In genomic region chr17:81651692-81652091, GRCh38 we compare ENCODE assay signal across 9 cellular contexts. TPM values are rescaled to one million over a fixed set of nuclear protein-coding genes. Genes with fewer than 3 reads are reported as not detected.
DNase-seq lines count a peak whose midpoint lies in the region; ATAC-seq and TF ChIP-seq lines count a peak whose summit lies in the region.
"Had no signal": no experiment of that assay in that cellular context is flagged by ENCODE, and none has a peak within 500 bp of the region (broad histone marks: within the 10 kb centered on the region; RNA-seq: fewer than 3 reads in every experiment).

No MANE protein-coding gene starts in this region.

- H3F3A ChIP-seq in neural progenitor cell (ENCODE audit: low read depth), result no peaks in the 10 kb centered on the region

- no peaks in the 10 kb centered on the region for H3K36me3 ChIP-seq in brain microvascular endothelial cell (replicated peaks)
- H3K36me3 ChIP-seq in neural progenitor cell, result no peaks in the 10 kb centered on the region

- H3K27ac ChIP-seq in brain microvascular endothelial cell, result no peak overlapping the region
- no peak overlapping the region for H3K27ac ChIP-seq in neural progenitor cell

- no peaks in the 10 kb centered on the region for H3K79me2 ChIP-seq in neural progenitor cell (ENCODE audit: low read depth)

- no peaks in the 10 kb centered on the region for H3K4me1 ChIP-seq in neural progenitor cell

- TF ChIP-seq CTCF in brain microvascular endothelial cell (IDR thresholded peaks at IDR 0.05; ENCODE audit: low read depth, low read length, missing control alignments) (no peak), neural progenitor cell (IDR thresholded peaks at IDR 0.05) (no peak)

- in situ Hi-C loops in brain microvascular endothelial cell (cut with HindIII; ENCODE audit: low pct_ligation_motif_present, low sequenced_read_pairs), result no loop called here

- ATAC-seq in HG02870 (IDR thresholded peaks at IDR 0.05; ENCODE audit: unreplicated experiment) (no peak), GM18502 (IDR thresholded peaks at IDR 0.05; ENCODE audit: poor library complexity, unreplicated experiment) (no peak)
- ATAC-seq: left colon had no signal

- no peaks in the 10 kb centered on the region for H3K9me3 ChIP-seq in neural progenitor cell (ENCODE audit: low read depth)

- H4K20me1 ChIP-seq in neural progenitor cell (ENCODE audit: low read depth), result no peaks in the 10 kb centered on the region

- H3K4me3 Mint-ChIP-seq in neural progenitor cell, result peak overlapping the region; percentile 4

- no peak overlapping the region for H3K4me3 ChIP-seq in brain microvascular endothelial cell (ENCODE audit: low read depth, low read length)
- no peak overlapping the region for H3K4me3 ChIP-seq in neural progenitor cell

- H3K27ac Mint-ChIP-seq in neural progenitor cell, result peak overlapping the region; percentile 19

- H3K4me2 ChIP-seq in neural progenitor cell, result no peak overlapping the region

- H3K4me1 Mint-ChIP-seq in neural progenitor cell, result peaks cover 15% of the 10 kb centered on the region

- no peak overlapping the region for H2AFZ ChIP-seq in neural progenitor cell (replicated peaks)

- H3K27me3 Mint-ChIP-seq in neural progenitor cell (ENCODE audit: insufficient read depth, low read depth), result peaks cover 24% of the 10 kb centered on the region

- H3K9ac ChIP-seq in neural progenitor cell, result no peak overlapping the region

- no peaks in the 10 kb centered on the region for H3K36me3 Mint-ChIP-seq in neural progenitor cell

- H3K27me3 ChIP-seq in brain microvascular endothelial cell (replicated peaks) (peaks cover 20% of the 10 kb centered on the region), neural progenitor cell (peaks cover 19% of the 10 kb centered on the region)

- H3K9me3 Mint-ChIP-seq in neural progenitor cell, result peaks cover 3% of the 10 kb centered on the region

- DNase-seq in DMS53 treated with DMSO at 0.1 percent for 48 hours (lab: John Stamatoyannopoulos, UW; ENCODE audit: unreplicated experiment) (peak; percentile 27), LoVo (ENCODE audit: low spot score) (peak; percentile 50), brain microvascular endothelial cell (peak; percentile 89), neural progenitor cell (ENCODE audit: low spot score) (no peak), NCI-H510A treated with DMSO at 0.1 percent for 48 hours (lab: John Stamatoyannopoulos, UW) (no peak)
- DNase-seq: left colon, NCI-H1694 treated with DMSO at 0.1 percent for 48 hours had no signal

RNA-seq across cellular contexts. Expression of gene PDE6G, which starts 4.7 kb away (rescaled TPM):
- not detected in 2 replicates for total RNA-seq in neural progenitor cell (ENCODE audit: low replicate concordance)

RNA-seq across cellular contexts. Expression of gene TSPAN10, which starts 14.7 kb away (rescaled TPM):
- total RNA-seq in neural progenitor cell (ENCODE audit: low replicate concordance), result 0.93 and 2.2 TPM in 2 replicates

RNA-seq across cellular contexts. Expression of gene OXLD1, which starts 14.7 kb away (rescaled TPM):
- 11.9 and 51.4 TPM in 2 replicates for total RNA-seq in neural progenitor cell (ENCODE audit: low replicate concordance)

RNA-seq across cellular contexts. Expression of gene NPLOC4, which starts 14.8 kb away (rescaled TPM):
- 44.1 and 58.7 TPM in 2 replicates for total RNA-seq in neural progenitor cell (ENCODE audit: low replicate concordance)

RNA-seq across cellular contexts. Expression of gene CCDC137, which starts 14.8 kb away (rescaled TPM):
- total RNA-seq in neural progenitor cell (ENCODE audit: low replicate concordance), result 22.4 and 27.8 TPM in 2 replicates

Comparison
In these comparisons a context has a peak if more than half of its experiments do, and no peak if none do; other contexts are left out.
1. DNase-seq: peak in DMS53 treated with DMSO at 0.1 percent for 48 hours (single experiment), LoVo (single experiment) and brain microvascular endothelial cell (single experiment); none in neural progenitor cell (single experiment) and NCI-H510A treated with DMSO at 0.1 percent for 48 hours (single experiment).